ENCODE assay signal across 8 cellular contexts in genomic region chr3:72997421-72997961, GRCh38. TPM values are rescaled to one million over a fixed set of nuclear protein-coding genes. Genes with fewer than 3 reads are reported as not detected.
DNase-seq lines count a peak whose midpoint lies in the region; ATAC-seq and TF ChIP-seq lines count a peak whose summit lies in the region.

No MANE protein-coding gene starts in this region.

- H3K79me2 ChIP-seq in OCI-LY3 (ENCODE audit: low read length): peaks cover 57% of the 10 kb centered on the region

- peak overlapping the region; percentile 58 for H3K4me2 ChIP-seq in OCI-LY3 (ENCODE audit: low read length)

- peak overlapping the region; percentile 70 for H3K27ac ChIP-seq in OCI-LY3 (ENCODE audit: low read length)
- peak overlapping the region; percentile 98 for H3K27ac ChIP-seq in cardiac muscle cell

- peak overlapping the region; percentile 89 to 97 for H3K27ac Mint-ChIP-seq in activated naive CD4-positive, alpha-beta T cell treated with anti-CD3 and anti-CD28 coated beads, Interleukin-2, amount 50 U/mL, for 72 hours
- H3K27ac Mint-ChIP-seq in progenitor cell of endocrine pancreas: peak overlapping the region; percentile 92

- H3K9ac ChIP-seq in OCI-LY3 (ENCODE audit: low read length): peak overlapping the region; percentile 70

- peaks cover 31% of the 10 kb centered on the region for H3K4me1 Mint-ChIP-seq in progenitor cell of endocrine pancreas (ENCODE audit: low read depth)

- peaks cover 51% of the 10 kb centered on the region for H4K20me1 ChIP-seq in OCI-LY3 (ENCODE audit: insufficient read depth, low read length)

- H3K4me1 ChIP-seq in OCI-LY3 (ENCODE audit: low read length) (peaks cover 24% of the 10 kb centered on the region), cardiac muscle cell (ENCODE audit: low read depth) (peaks cover 29% of the 10 kb centered on the region)

- no peaks in the 10 kb centered on the region for H3K9me3 ChIP-seq in OCI-LY3 (ENCODE audit: insufficient read depth, low read length)
- H3K9me3 ChIP-seq in cardiac muscle cell (ENCODE audit: low read depth): no peaks in the 10 kb centered on the region

- H3K4me3 Mint-ChIP-seq in progenitor cell of endocrine pancreas (ENCODE audit: low read depth): peak overlapping the region; percentile 81

- no peaks in the 10 kb centered on the region for H3K9me3 Mint-ChIP-seq in activated naive CD4-positive, alpha-beta T cell treated with anti-CD3 and anti-CD28 coated beads, Interleukin-2, amount 50 U/mL, for 72 hours
- no peaks in the 10 kb centered on the region for H3K9me3 Mint-ChIP-seq in progenitor cell of endocrine pancreas (ENCODE audit: low read depth)

- ATAC-seq in HG03095 (IDR thresholded peaks at IDR 0.05; ENCODE audit: unreplicated experiment): peak; percentile 36
- ATAC-seq in activated naive CD4-positive, alpha-beta T cell treated with anti-CD3 and anti-CD28 coated beads, Interleukin-2, amount 50 U/mL, for 72 hours: peak; percentile 2 to 13

- H3K36me3 Mint-ChIP-seq in activated naive CD4-positive, alpha-beta T cell treated with anti-CD3 and anti-CD28 coated beads, Interleukin-2, amount 50 U/mL, for 72 hours: peaks cover 28 to 47% of the 10 kb centered on the region in 2 donors
- peaks cover 11% of the 10 kb centered on the region for H3K36me3 Mint-ChIP-seq in progenitor cell of endocrine pancreas (ENCODE audit: insufficient read depth)

- DNase-seq in activated T-cell treated with anti-CD3 and anti-CD28 coated beads for 1 hour (ENCODE audit: low read depth) (peak; percentile 14), cardiac muscle cell (ENCODE audit: low read depth in 1 of 2, low spot score in 1 of 2) (peak; percentile 64 to 67), progenitor cell of endocrine pancreas (ENCODE audit: low spot score, unreplicated experiment) (no peak), cortex of kidney (lab: John Stamatoyannopoulos, UW) (no peak)
- DNase-seq in activated T-cell treated with anti-CD3 and anti-CD28 coated beads, Interleukin-2, amount 50 U/mL, for 1 hour: no peak
- DNase-seq in activated naive CD4-positive, alpha-beta T cell treated with anti-CD3 and anti-CD28 coated beads, Interleukin-2, amount 50 U/mL, for 72 hours (ENCODE audit: low spot score in 2 of 2): peak in 1 of 2 donors; percentile 38

- peak; percentile 73 for TF ChIP-seq CTCF in OCI-LY3 (IDR thresholded peaks at IDR 0.05; ENCODE audit: low read depth, low read length)
- peak; percentile 51 for TF ChIP-seq CTCF in cardiac muscle cell (IDR thresholded peaks at IDR 0.05; ENCODE audit: low read depth, low read length)
- peak; percentile 54 for TF ChIP-seq CTCF in progenitor cell of endocrine pancreas (IDR thresholded peaks at IDR 0.05; ENCODE audit: unreplicated experiment)

- H3K27me3 ChIP-seq in OCI-LY3 (ENCODE audit: low read depth, low read length) (no peaks in the 10 kb centered on the region), cardiac muscle cell (no peaks in the 10 kb centered on the region)

- H3K4me3 ChIP-seq in OCI-LY3 (ENCODE audit: low read length): peak overlapping the region; percentile 79
- peak overlapping the region; percentile 89 for H3K4me3 ChIP-seq in cardiac muscle cell

- H3K27me3 Mint-ChIP-seq in progenitor cell of endocrine pancreas: no peaks in the 10 kb centered on the region

- no peak overlapping the region for H2AFZ ChIP-seq in OCI-LY3 (ENCODE audit: low read depth, low read length)

- H3K36me3 ChIP-seq in OCI-LY3 (replicated peaks; ENCODE audit: low read depth, low read length): peaks cover 31% of the 10 kb centered on the region
- peaks cover 13% of the 10 kb centered on the region for H3K36me3 ChIP-seq in cardiac muscle cell

RNA-seq across cellular contexts. Expression of gene PPP4R2, which starts 0.9 kb away (rescaled TPM):
- total RNA-seq in activated naive CD4-positive, alpha-beta T cell treated with anti-CD3 and anti-CD28 coated beads, Interleukin-2, amount 50 U/mL, for 72 hours: 10 to 100 TPM; 69.4 to 85.7 TPM
- total RNA-seq in cardiac muscle cell (42.2 and 49.1 TPM in 2 replicates), progenitor cell of endocrine pancreas (117 and 130 TPM in 2 replicates)
- 44.8 and 50.1 TPM in 2 replicates for polyA plus RNA-seq in cardiac muscle cell

Comparison
In these comparisons a context has a peak if more than half of its experiments do, and no peak if none do; other contexts are left out.
1. DNase-seq: peak in activated T-cell treated with anti-CD3 and anti-CD28 coated beads for 1 hour (single experiment) and cardiac muscle cell (2 of 2); none in activated T-cell treated with anti-CD3 and anti-CD28 coated beads, Interleukin-2, amount 50 U/mL, for 1 hour (single experiment), progenitor cell of endocrine pancreas (single experiment) and cortex of kidney (single experiment).
2. Peak in every context shown above with its lines, with median percentiles within 50 percentile points of each other: CTCF ChIP-seq.